In the genomic region with DNA sequence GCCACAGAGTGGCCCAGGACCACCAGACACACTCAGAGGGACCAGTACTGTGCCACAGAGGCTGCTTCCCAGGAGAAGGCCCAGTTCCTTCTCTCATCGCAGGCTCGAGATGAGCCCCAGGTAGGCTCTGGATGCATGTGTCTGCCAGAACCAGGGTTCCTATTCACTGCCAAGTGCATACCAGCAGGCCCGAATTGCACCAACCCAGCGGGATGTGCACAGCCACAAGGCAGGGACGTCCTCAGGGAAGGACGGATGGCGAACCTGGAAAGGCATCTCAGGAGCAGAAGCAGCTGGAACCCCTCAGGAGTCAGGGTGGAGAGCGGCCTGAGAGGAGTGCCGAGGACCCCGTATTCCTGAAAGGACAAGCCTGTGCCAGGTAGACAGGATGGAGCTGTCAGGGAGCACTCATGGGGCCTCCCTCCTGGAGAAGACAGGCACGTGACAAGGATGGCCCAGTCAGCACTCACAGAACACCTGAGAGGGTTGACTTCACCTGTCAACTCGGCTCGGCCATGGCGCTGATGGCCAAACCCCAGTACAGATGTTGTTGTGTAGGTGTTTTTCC, we compare ENCODE assay signal across 28 cellular contexts.
"Had no signal": no experiment of that assay in that cellular context is flagged by ENCODE, and none has a peak within 500 bp of the region (broad histone marks: within the 10 kb centered on the region; RNA-seq: fewer than 3 reads in every experiment).

No MANE protein-coding gene starts in this region.

- H3K9me3 ChIP-seq: breast epithelium, left ventricle myocardium inferior, sigmoid colon, SK-N-SH, thyroid gland, upper lobe of left lung, vagina had no signal

- H3K4me3 ChIP-seq: breast epithelium, left ventricle myocardium inferior, lung, sigmoid colon, thyroid gland, upper lobe of left lung, vagina had no signal

- H3K4me2 ChIP-seq: SK-N-SH had no signal

- DNase-seq: activated CD4-positive, alpha-beta memory T cell treated with anti-CD3 and anti-CD28 coated beads for 36 hours; activated CD4-positive, alpha-beta T cell treated with anti-CD3 and anti-CD28 coated beads, Interleukin-2, amount 10 ng/mL, durations not matched to agents 24 days and 14 days; activated CD4-positive, CD25-positive, alpha-beta regulatory T cell treated with anti-CD3 and anti-CD28 coated beads, Interleukin-2, amount 50 U/mL, for 72 hours; activated naive CD4-positive, alpha-beta T cell; activated T-cell treated with anti-CD3 and anti-CD28 coated beads for 4 hours; activated T-cell treated with anti-CD3 and anti-CD28 coated beads, Interleukin-2, amount 50 U/mL, for 72 hours; kidney glomerular epithelial cell; left ventricle myocardium inferior; mesendoderm; nephron progenitor cell; nucleus accumbens; sigmoid colon; SK-N-SH; stimulated activated CD4-positive, alpha-beta T cell treated with anti-CD3 and anti-CD28 coated beads, Interleukin-1b, Interleukin-23, amount 100 ng/mL, for 48 hours; stimulated activated CD4-positive, alpha-beta T cell treated with anti-CD3 and anti-CD28 coated beads, Interleukin-4, amount 100 ng/mL, for 4 hours; stimulated activated CD8-positive, alpha-beta memory T cell treated with anti-CD3 and anti-CD28 coated beads, Interleukin-4, amount 100 ng/mL, for 48 hours; stimulated activated naive CD8-positive, alpha-beta T cell treated with anti-CD3 and anti-CD28 coated beads, Interleukin-15, amount 100 ng/mL, for 72 hours; substantia nigra; SW 1271; T-helper 9 cell; thyroid gland; upper lobe of left lung had no signal

- H3K4me1 ChIP-seq: breast epithelium, left ventricle myocardium inferior, vagina had no signal

- ATAC-seq: activated naive CD4-positive, alpha-beta T cell treated with anti-CD3 and anti-CD28 coated beads, Interleukin-2, amount 50 U/mL, for 72 hours; activated T-cell treated with anti-CD3 and anti-CD28 coated beads, Interleukin-2, amount 50 U/mL, for 72 hours; stimulated activated memory B cell treated with anti-CD40 and anti-IgM and Interleukin-4, amounts not matched to agents 10 μg/mL and 1 μg/mL and 100 μg/mL, for 72 hours; stimulated activated naive CD8-positive, alpha-beta T cell treated with anti-CD3 and anti-CD28 coated beads, Interleukin-15, amount 100 ng/mL, for 72 hours had no signal

- H3K36me3 ChIP-seq: breast epithelium, left ventricle myocardium inferior, sigmoid colon, thyroid gland, upper lobe of left lung, vagina had no signal

- H3K27me3 ChIP-seq: breast epithelium, sigmoid colon, thyroid gland, upper lobe of left lung, vagina had no signal

- H3K27ac ChIP-seq: breast epithelium, left ventricle myocardium inferior, sigmoid colon, thyroid gland, upper lobe of left lung, vagina, VCaP had no signal
